ENCODE assay signal across 22 cellular contexts in the genomic region with DNA sequence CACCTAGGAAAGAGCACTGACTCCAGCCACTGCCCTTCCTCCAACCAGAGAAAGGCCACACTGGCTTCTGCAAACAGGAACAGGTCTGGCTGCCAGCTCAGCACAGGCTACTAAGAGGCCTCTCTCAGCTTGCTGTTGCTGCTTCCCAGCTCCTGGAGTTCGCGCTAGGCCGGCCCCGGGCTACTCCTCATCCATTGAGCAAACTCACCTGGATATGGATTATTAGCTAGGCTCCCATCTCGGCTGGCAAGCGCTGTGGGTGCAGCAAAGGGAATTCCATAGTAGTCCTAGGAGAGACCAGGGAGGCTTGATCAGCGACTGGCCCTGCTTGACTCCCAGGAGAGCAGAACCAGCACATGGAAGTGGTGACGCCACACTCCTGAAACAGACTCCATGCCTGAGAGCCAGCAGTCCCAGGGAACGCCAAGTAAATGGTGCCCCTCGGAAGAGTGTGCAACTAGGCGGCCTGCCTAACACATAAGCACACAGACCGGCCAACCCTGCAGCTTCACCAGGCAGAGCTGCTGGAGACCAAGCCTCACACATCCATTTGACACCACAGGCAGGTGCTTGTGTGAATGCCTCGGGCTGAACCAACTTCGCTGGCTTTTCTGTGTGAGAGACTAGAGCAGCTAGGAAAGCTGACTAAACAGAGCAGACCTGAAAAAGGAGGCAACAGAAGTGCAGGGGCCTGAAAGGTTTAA.
DNase-seq lines count a peak whose midpoint lies in the region; ATAC-seq and TF ChIP-seq lines count a peak whose summit lies in the region.
"Had no signal": no experiment of that assay in that cellular context is flagged by ENCODE, and none has a peak within 500 bp of the region (broad histone marks: within the 10 kb centered on the region; RNA-seq: fewer than 3 reads in every experiment).

No MANE protein-coding gene starts in this region.

- peaks cover 98% of the 10 kb centered on the region for H3K36me3 Mint-ChIP-seq in Caco-2 (ENCODE audit: insufficient read depth, unreplicated experiment)

- no peaks in the 10 kb centered on the region for H3F3A ChIP-seq in PC-3 (ENCODE audit: low read length, unreplicated experiment)

- H2AFZ ChIP-seq in PC-3 (ENCODE audit: low read length) = no peak overlapping the region
- no peak overlapping the region for H2AFZ ChIP-seq in osteoblast (ENCODE audit: low read length)
- H2AFZ ChIP-seq: PC-9 had no signal

- peaks cover 13% of the 10 kb centered on the region for H3K36me3 ChIP-seq in Caco-2 (ENCODE audit: control insufficient read depth, insufficient read depth, low read length)
- peaks cover 44% of the 10 kb centered on the region for H3K36me3 ChIP-seq in PC-3 (ENCODE audit: low read depth, low read length)
- H3K36me3 ChIP-seq in heart right ventricle = peaks cover 0 to 100% (median 65%) of the 10 kb centered on the region in 9 donors
- peaks cover 92% of the 10 kb centered on the region for H3K36me3 ChIP-seq in osteoblast (ENCODE audit: insufficient read depth, low read length)

- no peaks in the 10 kb centered on the region for H3K4me1 ChIP-seq in Caco-2
- no peaks in the 10 kb centered on the region for H3K4me1 ChIP-seq in PC-3 (ENCODE audit: insufficient read depth, low read length)
- H3K4me1 ChIP-seq in heart right ventricle = peaks cover 5 to 54% (median 27%) of the 10 kb centered on the region in 9 donors
- peaks cover 4% of the 10 kb centered on the region for H3K4me1 ChIP-seq in osteoblast (ENCODE audit: insufficient read depth, low read length)
- H3K4me1 ChIP-seq: BE2C had no signal

- H3K27ac ChIP-seq in PC-3 (ENCODE audit: low read length) (no peak overlapping the region), heart right ventricle (peak overlapping the region in 6 of 10 donors; percentile 13 to 65 (median 28)), osteoblast (ENCODE audit: low read depth, low read length) (no peak overlapping the region)
- H3K27ac ChIP-seq: HL-60, PC-9, SK-N-MC had no signal

- DNase-seq in Caco-2 = no peak
- DNase-seq in PC-3 = no peak
- no peak for DNase-seq in heart right ventricle
- peak; percentile 42 for DNase-seq in osteoblast (ENCODE audit: insufficient read length, low spot score, missing footprints)
- DNase-seq in stimulated activated CD8-positive, alpha-beta memory T cell treated with anti-CD3 and anti-CD28 coated beads, Interleukin-4, amount 100 ng/mL, for 48 hours = no peak
- no peak for DNase-seq in anterior cingulate cortex (lab: John Stamatoyannopoulos, UW)
- DNase-seq in hepatic stellate cell (ENCODE audit: low spot score) = no peak
- DNase-seq: activated CD4-positive, alpha-beta T cell treated with anti-CD3 and anti-CD28 coated beads, Interleukin-2, amount 10 ng/mL, durations not matched to agents 24 days and 14 days; BE2C; effector CD4-positive, alpha-beta T cell; GF-D8; kidney glomerular epithelial cell; NCI-H2081 treated with DMSO at 0.1 percent for 48 hours; NCI-H526; PC-9; stimulated activated naive B cell treated with anti-CD40 and anti-IgM and Interleukin-4, amounts not matched to agents 10 μg/mL and 1 μg/mL and 100 μg/mL, for 72 hours; T1000; trophoblast cell had no signal

- H3K9me3 Mint-ChIP-seq in Caco-2 (ENCODE audit: unreplicated experiment) = no peaks in the 10 kb centered on the region
- H3K9me3 Mint-ChIP-seq: activated CD4-positive, alpha-beta T cell treated with anti-CD3 and anti-CD28 coated beads, Interleukin-2, amount 10 ng/mL, durations not matched to agents 24 days and 14 days; stimulated activated naive B cell treated with anti-CD40 and anti-IgM and Interleukin-4, amounts not matched to agents 10 μg/mL and 1 μg/mL and 100 μg/mL, for 72 hours had no signal

- ATAC-seq in PC-3 = 0 out of 2 replicates have a peak, but pooled peaks have one; percentile 23
- ATAC-seq in heart right ventricle = peak; percentile 12 to 48 (median 28)
- ATAC-seq in esophagus mucosa = no peak

- TF ChIP-seq CTCF in Caco-2 (IDR thresholded peaks at IDR 0.05; ENCODE audit: insufficient read depth in 1 of 2, low read depth in 1 of 2, low read length in 1 of 2, severe bottlenecking in 1 of 2, unreplicated experiment in 1 of 2) (no peak), PC-3 (conservative IDR thresholded peaks at IDR 0.05; ENCODE audit: low read depth, low read length) (no peak), heart right ventricle (IDR thresholded peaks at IDR 0.05) (no peak), osteoblast (IDR thresholded peaks at IDR 0.05; ENCODE audit: extremely low read depth, low read depth, low read length) (no peak)

- intact Hi-C loops in Caco-2 (cut with micrococcal nuclease; ENCODE audit: unreplicated experiment) = loop anchor here (10.0 kb wide), 2 partner anchors 109 to 331 kb away; partner anchors contain the start of gene UBE2R2
- intact Hi-C loops in PC-3 (cut with micrococcal nuclease) = no loop called here
- intact Hi-C loops in heart right ventricle (cut with DNase I) = loop anchor here in 7 of 10 donors (5.0 to 10.0 kb wide), 6 partner anchors 107 to 331 kb away; partner anchors contain the start of gene UBE2R2 (in 5 of the 7)

- H3K4me2 ChIP-seq in PC-3 (ENCODE audit: low read length) = no peak overlapping the region
- H3K4me2 ChIP-seq in osteoblast (ENCODE audit: insufficient read depth, low read length) = no peak overlapping the region
- H3K4me2 ChIP-seq: PC-9 had no signal

- no TSS peak for BruUV-seq in Caco-2 (replicated peaks; lab: Mats Ljungman, UMichigan)
- BruUV-seq in PC-3 (replicated peaks; lab: Mats Ljungman, UMichigan) = no TSS peak

- H3K9me3 ChIP-seq in Caco-2 = no peaks in the 10 kb centered on the region
- H3K9me3 ChIP-seq in PC-3 (ENCODE audit: low read length) = no peaks in the 10 kb centered on the region
- H3K9me3 ChIP-seq in heart right ventricle = no peaks in the 10 kb centered on the region
- H3K9me3 ChIP-seq in osteoblast (ENCODE audit: low read depth, low read length) = no peaks in the 10 kb centered on the region
- H3K9me3 ChIP-seq: BE2C had no signal

- no peak overlapping the region for H3K4me3 ChIP-seq in Caco-2 (ENCODE audit: low read depth, low read length)
- no peak overlapping the region for H3K4me3 ChIP-seq in PC-3 (ENCODE audit: low read length)
- H3K4me3 ChIP-seq in heart right ventricle = no peak overlapping the region
- H3K4me3 ChIP-seq in osteoblast (ENCODE audit: insufficient read depth, low read length) = no peak overlapping the region
- H3K4me3 ChIP-seq: PC-9, SK-N-MC had no signal

- no peaks in the 10 kb centered on the region for H3K27me3 Mint-ChIP-seq in Caco-2 (ENCODE audit: insufficient read depth, unreplicated experiment)
- H3K27me3 Mint-ChIP-seq: activated CD4-positive, alpha-beta T cell treated with anti-CD3 and anti-CD28 coated beads, Interleukin-2, amount 10 ng/mL, durations not matched to agents 24 days and 14 days; activated naive CD8-positive, alpha-beta T cell; stimulated activated naive B cell treated with anti-CD40 and anti-IgM and Interleukin-4, amounts not matched to agents 10 μg/mL and 1 μg/mL and 100 μg/mL, for 72 hours had no signal

- CTCF ChIA-PET in Caco-2 (lab: Charles Lee) = interaction anchor here (0.9 to 1.7 kb wide), 3 partner anchors 110 to 328 kb away, joined by 3 to 18 read pairs (median 3); no protein-coding TSS in a partner anchor
- CTCF ChIA-PET in PC-3 (lab: Charles Lee) = no interaction called here

- H4K20me1 ChIP-seq in PC-3 (ENCODE audit: low read length) (peaks cover 3% of the 10 kb centered on the region; the same call in 1 of the 2 replicates), osteoblast (ENCODE audit: insufficient read depth, low read length) (peaks cover 12% of the 10 kb centered on the region)

- H3K9ac ChIP-seq in PC-3 (ENCODE audit: low read length) = no peak overlapping the region

- no peaks in the 10 kb centered on the region for H3K4me1 Mint-ChIP-seq in Caco-2 (ENCODE audit: low read depth, unreplicated experiment)
- H3K4me1 Mint-ChIP-seq: activated CD4-positive, alpha-beta T cell treated with anti-CD3 and anti-CD28 coated beads, Interleukin-2, amount 10 ng/mL, durations not matched to agents 24 days and 14 days had no signal

- no peak overlapping the region for H3K4me3 Mint-ChIP-seq in Caco-2 (ENCODE audit: unreplicated experiment)
- H3K4me3 Mint-ChIP-seq: activated CD4-positive, alpha-beta T cell treated with anti-CD3 and anti-CD28 coated beads, Interleukin-2, amount 10 ng/mL, durations not matched to agents 24 days and 14 days; activated naive CD8-positive, alpha-beta T cell; stimulated activated naive B cell treated with anti-CD40 and anti-IgM and Interleukin-4, amounts not matched to agents 10 μg/mL and 1 μg/mL and 100 μg/mL, for 72 hours had no signal

- 80 to 83% methylated on average over 14 of the region's 14 CpGs for WGBS in heart right ventricle, 2 donors

- H3K27me3 ChIP-seq in Caco-2 (replicated peaks; ENCODE audit: control insufficient read depth, insufficient read depth, low read length) (no peaks in the 10 kb centered on the region), PC-3 (ENCODE audit: low read length) (no peaks in the 10 kb centered on the region), heart right ventricle (no peaks in the 10 kb centered on the region), osteoblast (ENCODE audit: insufficient read depth, low read length) (no peaks in the 10 kb centered on the region)
- H3K27me3 ChIP-seq: BE2C had no signal

- POLR2A ChIA-PET in Caco-2 (lab: Charles Lee) = no interaction called here
- POLR2A ChIA-PET in PC-3 (lab: Charles Lee; ENCODE audit: unreplicated experiment) = no interaction called here

- no peaks in the 10 kb centered on the region for H3K79me2 ChIP-seq in PC-3 (ENCODE audit: low read length)
- peaks cover 3% of the 10 kb centered on the region for H3K79me2 ChIP-seq in osteoblast (ENCODE audit: insufficient read depth, low read length)

- no peaks in the 10 kb centered on the region for H3K9me2 ChIP-seq in PC-3 (replicated peaks; ENCODE audit: low read length)

- peak overlapping the region; percentile 21 for H3K27ac Mint-ChIP-seq in Caco-2 (ENCODE audit: unreplicated experiment)
- H3K27ac Mint-ChIP-seq: activated naive CD8-positive, alpha-beta T cell had no signal

Comparison
In these comparisons a context has a peak if more than half of its experiments do, and no peak if none do; other contexts are left out.
1. H3K27ac ChIP-seq: peak in heart right ventricle (6 of 10); none in PC-3 (single experiment) and osteoblast (single experiment).